In the genomic region with DNA sequence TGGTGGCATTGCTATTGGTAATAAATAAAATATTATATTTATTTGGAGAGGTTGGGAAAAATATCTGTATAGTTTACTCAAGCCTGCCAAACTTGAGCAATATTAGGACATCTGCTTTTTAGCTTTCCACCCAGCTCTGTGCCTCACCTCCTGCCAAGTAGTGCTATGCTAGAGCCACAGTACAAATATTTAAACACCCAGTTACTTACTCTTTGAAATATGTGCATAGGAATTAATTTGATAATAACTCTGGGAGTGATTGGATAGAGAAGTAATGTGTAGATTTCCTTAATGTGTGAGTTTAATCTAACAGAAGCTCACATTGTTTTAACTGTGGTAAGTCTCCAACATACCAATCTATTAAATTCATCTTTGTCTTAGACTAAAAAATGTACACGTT, we compare ENCODE assay signal across 20 cellular contexts.
"Had no signal": no experiment of that assay in that cellular context is flagged by ENCODE, and none has a peak within 500 bp of the region (broad histone marks: within the 10 kb centered on the region; RNA-seq: fewer than 3 reads in every experiment).

No MANE protein-coding gene starts in this region.

- H3K36me3 Mint-ChIP-seq: activated CD8-positive, alpha-beta memory T cell treated with anti-CD3 and anti-CD28 coated beads, Interleukin-2, amount 10 ng/mL, durations not matched to agents 7 days and 5 days had no signal

- H3K4me1 Mint-ChIP-seq: nephron progenitor cell had no signal

- H3K27me3 ChIP-seq: foreskin keratinocyte had no signal

- H3K27me3 Mint-ChIP-seq: activated CD8-positive, alpha-beta memory T cell treated with anti-CD3 and anti-CD28 coated beads, Interleukin-2, amount 10 ng/mL, durations not matched to agents 7 days and 5 days; activated naive CD4-positive, alpha-beta T cell treated with anti-CD3 and anti-CD28 coated beads, Interleukin-2, amount 50 U/mL, for 24 hours had no signal

- ATAC-seq: activated CD8-positive, alpha-beta memory T cell treated with anti-CD3 and anti-CD28 coated beads, Interleukin-2, amount 10 ng/mL, durations not matched to agents 7 days and 5 days; activated T-cell treated with anti-CD3 and anti-CD28 coated beads, Interleukin-2, amount 50 U/mL, for 4 hours; foreskin keratinocyte; right cardiac atrium had no signal

- H3K4me3 ChIP-seq: prostate gland, SK-N-MC, smooth muscle cell had no signal

- H3K36me3 ChIP-seq: prostate gland had no signal

- H3K9me3 ChIP-seq: prostate gland had no signal

- DNase-seq: activated CD4-positive, alpha-beta T cell treated with anti-CD3 and anti-CD28 coated beads for 1 hour; activated CD4-positive, alpha-beta T cell treated with anti-CD3 and anti-CD28 coated beads, Interleukin-2, amount 50 U/mL, for 4 hours; activated CD8-positive, alpha-beta memory T cell treated with anti-CD3 and anti-CD28 coated beads, Interleukin-2, amount 10 ng/mL, durations not matched to agents 7 days and 5 days; activated effector memory CD4-positive, alpha-beta T cell treated with Interleukin-2 at 50 U/mL for 16 hours; activated T-cell treated with anti-CD3 and anti-CD28 coated beads, Interleukin-2, amount 50 U/mL, for 4 hours; amygdala; dermis blood vessel endothelial cell; foreskin keratinocyte; kidney glomerular epithelial cell; nephron progenitor cell; right cardiac atrium; stimulated activated CD4-positive, alpha-beta T cell treated with anti-CD3 and anti-CD28 coated beads, Interleukin-4, amount 100 ng/mL, for 4 hours; stimulated activated CD8-positive, alpha-beta memory T cell treated with anti-CD3 and anti-CD28 coated beads, Interleukin-4, amount 100 ng/mL, for 48 hours; stimulated activated naive CD4-positive, alpha-beta T cell treated with Interleukin-2 at 50 U/mL for 16 hours had no signal

- H3K4me3 Mint-ChIP-seq: activated CD8-positive, alpha-beta memory T cell treated with anti-CD3 and anti-CD28 coated beads, Interleukin-2, amount 10 ng/mL, durations not matched to agents 7 days and 5 days; activated naive CD4-positive, alpha-beta T cell treated with anti-CD3 and anti-CD28 coated beads, Interleukin-2, amount 50 U/mL, for 24 hours; activated T-cell treated with anti-CD3 and anti-CD28 coated beads, Interleukin-2, amount 50 U/mL, for 4 hours; nephron progenitor cell had no signal

- H3K4me1 ChIP-seq: foreskin keratinocyte, prostate gland had no signal

- H3K27ac Mint-ChIP-seq: activated CD8-positive, alpha-beta memory T cell treated with anti-CD3 and anti-CD28 coated beads, Interleukin-2, amount 10 ng/mL, durations not matched to agents 7 days and 5 days; activated naive CD4-positive, alpha-beta T cell treated with anti-CD3 and anti-CD28 coated beads, Interleukin-2, amount 50 U/mL, for 24 hours; nephron progenitor cell had no signal

- H3K27ac ChIP-seq: epithelial cell of prostate, foreskin keratinocyte, prostate gland, SK-N-MC, VCaP had no signal

- H3K9me3 Mint-ChIP-seq: activated naive CD4-positive, alpha-beta T cell treated with anti-CD3 and anti-CD28 coated beads, Interleukin-2, amount 50 U/mL, for 24 hours; activated T-cell treated with anti-CD3 and anti-CD28 coated beads, Interleukin-2, amount 50 U/mL, for 4 hours; nephron progenitor cell had no signal

- H3K4me2 ChIP-seq: smooth muscle cell had no signal
